ENCODE assay signal across 1 cellular context in the genomic region with DNA sequence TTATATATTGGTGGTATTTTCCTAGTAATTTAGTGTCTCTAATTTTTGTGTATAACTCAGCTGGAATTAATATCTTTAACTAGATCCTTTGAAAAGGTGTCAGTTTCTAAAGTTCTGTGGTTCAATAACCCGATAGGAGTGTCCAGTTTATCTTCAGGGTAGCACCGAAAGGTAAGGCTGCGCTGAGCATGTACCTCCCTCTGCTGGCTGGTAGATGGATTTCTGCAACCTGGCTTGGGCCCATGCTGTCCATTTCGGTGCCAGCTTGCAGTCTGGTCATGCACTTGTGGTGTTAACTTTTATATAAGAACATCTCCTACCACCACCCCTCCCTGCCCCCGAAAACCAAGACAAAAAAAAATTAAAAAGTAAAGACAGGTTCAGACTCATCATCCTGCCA.
TF ChIP-seq lines count a peak whose summit lies in the region.

No MANE protein-coding gene starts in this region.

TF ChIP-seq in endothelial cell of umbilical vein, 7 proteins besides CTCF, POLR2A, EP300 and RAD21 (continued from another document):
- TF ChIP-seq POLR2AphosphoS5 (IDR thresholded peaks at IDR 0.05; ENCODE audit: insufficient read depth, low read depth, low read length), result no peak
